ENCODE assay signal across 9 cellular contexts in genomic region chr11:71929491-71929890, GRCh38. TPM values are rescaled to one million over a fixed set of nuclear protein-coding genes. Genes with fewer than 3 reads are reported as not detected.
DNase-seq lines count a peak whose midpoint lies in the region; ATAC-seq and TF ChIP-seq lines count a peak whose summit lies in the region.
"Had no signal": no experiment of that assay in that cellular context is flagged by ENCODE, and none has a peak within 500 bp of the region (broad histone marks: within the 10 kb centered on the region; RNA-seq: fewer than 3 reads in every experiment).

No MANE protein-coding gene starts in this region.

- TF ChIP-seq CTCF in CD8-positive, alpha-beta T cell (IDR thresholded peaks at IDR 0.05): no peak
- TF ChIP-seq CTCF in OCI-LY7 (conservative IDR thresholded peaks at IDR 0.05; ENCODE audit: low read length): no peak
- TF ChIP-seq CTCF in epithelial cell of esophagus (IDR thresholded peaks at IDR 0.05; ENCODE audit: insufficient read depth, low read depth, low read length, missing control alignments): no peak
- no peak for TF ChIP-seq CTCF in osteocyte (IDR thresholded peaks at IDR 0.05)

- no peaks in the 10 kb centered on the region for H3K9me3 Mint-ChIP-seq in CD8-positive, alpha-beta T cell
- no peaks in the 10 kb centered on the region for H3K9me3 Mint-ChIP-seq in osteocyte (ENCODE audit: unreplicated experiment)

- peak overlapping the region; percentile 99 for H3K27ac Mint-ChIP-seq in CD8-positive, alpha-beta T cell
- peak overlapping the region; percentile 99 for H3K27ac Mint-ChIP-seq in osteocyte (ENCODE audit: unreplicated experiment)

- H3K27me3 Mint-ChIP-seq in CD8-positive, alpha-beta T cell (ENCODE audit: low read depth): no peaks in the 10 kb centered on the region
- no peaks in the 10 kb centered on the region for H3K27me3 Mint-ChIP-seq in osteocyte (ENCODE audit: unreplicated experiment)

- H3K4me3 Mint-ChIP-seq in CD8-positive, alpha-beta T cell: peak overlapping the region; percentile 100
- peak overlapping the region; percentile 92 for H3K4me3 Mint-ChIP-seq in osteocyte (ENCODE audit: unreplicated experiment)

- ATAC-seq in CD8-positive, alpha-beta T cell: no peak
- ATAC-seq in GM18505 (IDR thresholded peaks at IDR 0.05; ENCODE audit: unreplicated experiment): no peak
- no peak for ATAC-seq in HG03521 (IDR thresholded peaks at IDR 0.05; ENCODE audit: unreplicated experiment)

- peak overlapping the region; percentile 86 for H3K4me2 ChIP-seq in OCI-LY7 (ENCODE audit: low read length)

- no peaks in the 10 kb centered on the region for H3K36me3 ChIP-seq in CD8-positive, alpha-beta T cell (ENCODE audit: insufficient read depth, low read length)
- H3K36me3 ChIP-seq in OCI-LY7 (ENCODE audit: insufficient read depth, low read length): peaks cover 27% of the 10 kb centered on the region

- no peaks in the 10 kb centered on the region for H3K27me3 ChIP-seq in CD8-positive, alpha-beta T cell (ENCODE audit: insufficient read depth, low read length)

- peaks cover 71% of the 10 kb centered on the region for H3K79me2 ChIP-seq in OCI-LY7 (ENCODE audit: insufficient read depth, low read depth, low read length)

- H3K36me3 Mint-ChIP-seq in CD8-positive, alpha-beta T cell: peaks cover 15% of the 10 kb centered on the region
- H3K36me3 Mint-ChIP-seq in osteocyte (ENCODE audit: unreplicated experiment): no peaks in the 10 kb centered on the region

- CTCF ChIA-PET in CD8-positive, alpha-beta T cell (lab: Charles Lee): interaction anchor here (1.8 to 2.2 kb wide), 2 partner anchors 48 to 65 kb away, joined by 4 to 10 read pairs; no protein-coding TSS in a partner anchor
- CTCF ChIA-PET in OCI-LY7 (lab: Charles Lee; ENCODE audit: unreplicated experiment): interaction anchor here (0.5 to 1.3 kb wide), 4 partner anchors 43 to 413 kb away, joined by 3 to 5 read pairs (median 4); no protein-coding TSS in a partner anchor

- H3K9me2 ChIP-seq in OCI-LY7 (ENCODE audit: insufficient read depth, low read length): no peaks in the 10 kb centered on the region

- peaks cover 22% of the 10 kb centered on the region for H3K4me1 ChIP-seq in CD8-positive, alpha-beta T cell (ENCODE audit: insufficient read depth, low read length)
- H3K4me1 ChIP-seq in OCI-LY7 (ENCODE audit: insufficient read depth, low read length, poor library complexity, severe bottlenecking): peaks cover 36% of the 10 kb centered on the region

- no peak for DNase-seq in CD8-positive, alpha-beta T cell
- DNase-seq in OCI-LY7 (ENCODE audit: low spot score) (no peak), epithelial cell of esophagus (ENCODE audit: low read depth) (no peak), osteocyte (ENCODE audit: extremely low spot score, unreplicated experiment) (no peak), T-helper 9 cell (no peak), caudate nucleus (lab: John Stamatoyannopoulos, UW) (no peak)

- peak overlapping the region; percentile 79; the same call in 1 of the 2 replicates for H2AFZ ChIP-seq in OCI-LY7 (ENCODE audit: low read length)

- peak overlapping the region; percentile 98 for H3K4me3 ChIP-seq in CD8-positive, alpha-beta T cell (ENCODE audit: low read depth, low read length)
- H3K4me3 ChIP-seq in OCI-LY7 (ENCODE audit: low read depth, low read length, poor library complexity, severe bottlenecking) (peak overlapping the region; percentile 88), epithelial cell of esophagus (ENCODE audit: low read length) (peak overlapping the region; percentile 100)

- no peaks in the 10 kb centered on the region for H3K9me3 ChIP-seq in CD8-positive, alpha-beta T cell (ENCODE audit: low read length)
- no peaks in the 10 kb centered on the region for H3K9me3 ChIP-seq in OCI-LY7 (ENCODE audit: low read length)

- no peak for TF ChIP-seq POLR2A in GM18505 (IDR thresholded peaks at IDR 0.05; ENCODE audit: borderline replicate concordance, extremely low read depth, insufficient read depth, insufficient read length)

- H4K20me1 ChIP-seq in OCI-LY7 (ENCODE audit: insufficient read depth, low read length): peaks cover 14% of the 10 kb centered on the region; the same call in 1 of the 2 replicates

- POLR2A ChIA-PET in CD8-positive, alpha-beta T cell (lab: Charles Lee): interaction anchor here (0.7 to 1.3 kb wide), 5 partner anchors 9 to 294 kb away, joined by 3 to 5 read pairs (median 3); partner anchors contain the start of gene LAMTOR1
- POLR2A ChIA-PET in OCI-LY7 (lab: Charles Lee): interaction anchor here (0.8 to 1.9 kb wide), 5 partner anchors 9 to 531 kb away, joined by 3 to 6 read pairs (median 3); no protein-coding TSS in a partner anchor

- H3K4me1 Mint-ChIP-seq in CD8-positive, alpha-beta T cell (ENCODE audit: low read depth): peaks cover 63% of the 10 kb centered on the region
- peaks cover 47% of the 10 kb centered on the region for H3K4me1 Mint-ChIP-seq in osteocyte (ENCODE audit: unreplicated experiment)

- intact Hi-C loops in CD8-positive, alpha-beta T cell (cut with DNase I, micrococcal nuclease): loop anchor here (2.0 to 10.0 kb wide), 7 partner anchors 111 to 1945 kb away; partner anchors contain the start of genes COA4 (in 1 of the 2), FAM168A (in 1 of the 2), LAMTOR1 (in 1 of the 2) and NADSYN1 (in 1 of the 2)
- intact Hi-C loops in OCI-LY7 (cut with micrococcal nuclease; ENCODE audit: unreplicated experiment): no loop called here

- BruUV-seq in OCI-LY7 (replicated peaks; lab: Mats Ljungman, UMichigan): no TSS peak

- H3K27ac ChIP-seq in CD8-positive, alpha-beta T cell (ENCODE audit: low read depth, low read length): peak overlapping the region; percentile 96
- H3K27ac ChIP-seq in OCI-LY7 (ENCODE audit: low read depth, low read length, poor library complexity, severe bottlenecking): no peak overlapping the region
- H3K27ac ChIP-seq in caudate nucleus (ENCODE audit: low read depth, low read length): no peak overlapping the region

RNA-seq across cellular contexts. Expression of gene RNF121, which starts 0.6 kb away (rescaled TPM):
- total RNA-seq in CD8-positive, alpha-beta T cell: 1 to 10 TPM; 8.5 to 9.0 TPM
- total RNA-seq in OCI-LY7 (2014; rRNA removed; shearing (Covaris generic)): 17.6 and 24.6 TPM in 2 replicates
- total RNA-seq in OCI-LY7 (2022): 28.1 and 28.5 TPM in 2 replicates
- total RNA-seq in osteocyte: 44.9 and 46.7 TPM in 2 replicates

RNA-seq across cellular contexts. Expression of gene XNDC1N, which starts 1.1 kb away (rescaled TPM):
- 10 to 100 TPM; 11.7 to 12.6 TPM for total RNA-seq in CD8-positive, alpha-beta T cell
- 32.2 and 33.3 TPM in 2 replicates for total RNA-seq in OCI-LY7 (2014; rRNA removed; shearing (Covaris generic))
- total RNA-seq in OCI-LY7 (2022): 33.4 and 37.0 TPM in 2 replicates
- total RNA-seq in osteocyte: 9.4 and 11.8 TPM in 2 replicates

RNA-seq across cellular contexts. Expression of gene DEFB131B, which starts 51.2 kb away (rescaled TPM):
- total RNA-seq in CD8-positive, alpha-beta T cell: not detected
- total RNA-seq in OCI-LY7 (2014; rRNA removed; shearing (Covaris generic)): not detected in 2 replicates
- not detected in 2 replicates for total RNA-seq in OCI-LY7 (2022)
- not detected in 2 replicates for total RNA-seq in osteocyte
- total RNA-seq: left lobe of liver had no signal
